In genomic region chr11:98307827-98308491, GRCh38 we compare ENCODE assay signal across 1 cellular context.
TF ChIP-seq lines count a peak whose summit lies in the region.

No MANE protein-coding gene starts in this region.

TF ChIP-seq in GM23338, 12 proteins besides CTCF, POLR2A, EP300 and RAD21 (continued from another document):
- TF ChIP-seq, protein P1, sequence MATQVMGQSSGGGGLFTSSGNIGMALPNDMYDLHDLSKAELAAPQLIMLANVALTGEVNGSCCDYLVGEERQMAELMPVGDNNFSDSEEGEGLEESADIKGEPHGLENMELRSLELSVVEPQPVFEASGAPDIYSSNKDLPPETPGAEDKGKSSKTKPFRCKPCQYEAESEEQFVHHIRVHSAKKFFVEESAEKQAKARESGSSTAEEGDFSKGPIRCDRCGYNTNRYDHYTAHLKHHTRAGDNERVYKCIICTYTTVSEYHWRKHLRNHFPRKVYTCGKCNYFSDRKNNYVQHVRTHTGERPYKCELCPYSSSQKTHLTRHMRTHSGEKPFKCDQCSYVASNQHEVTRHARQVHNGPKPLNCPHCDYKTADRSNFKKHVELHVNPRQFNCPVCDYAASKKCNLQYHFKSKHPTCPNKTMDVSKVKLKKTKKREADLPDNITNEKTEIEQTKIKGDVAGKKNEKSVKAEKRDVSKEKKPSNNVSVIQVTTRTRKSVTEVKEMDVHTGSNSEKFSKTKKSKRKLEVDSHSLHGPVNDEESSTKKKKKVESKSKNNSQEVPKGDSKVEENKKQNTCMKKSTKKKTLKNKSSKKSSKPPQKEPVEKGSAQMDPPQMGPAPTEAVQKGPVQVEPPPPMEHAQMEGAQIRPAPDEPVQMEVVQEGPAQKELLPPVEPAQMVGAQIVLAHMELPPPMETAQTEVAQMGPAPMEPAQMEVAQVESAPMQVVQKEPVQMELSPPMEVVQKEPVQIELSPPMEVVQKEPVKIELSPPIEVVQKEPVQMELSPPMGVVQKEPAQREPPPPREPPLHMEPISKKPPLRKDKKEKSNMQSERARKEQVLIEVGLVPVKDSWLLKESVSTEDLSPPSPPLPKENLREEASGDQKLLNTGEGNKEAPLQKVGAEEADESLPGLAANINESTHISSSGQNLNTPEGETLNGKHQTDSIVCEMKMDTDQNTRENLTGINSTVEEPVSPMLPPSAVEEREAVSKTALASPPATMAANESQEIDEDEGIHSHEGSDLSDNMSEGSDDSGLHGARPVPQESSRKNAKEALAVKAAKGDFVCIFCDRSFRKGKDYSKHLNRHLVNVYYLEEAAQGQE (IDR thresholded peaks at IDR 0.05; ENCODE audit: unreplicated experiment): no peak
- TF ChIP-seq JUNB (IDR thresholded peaks at IDR 0.05; ENCODE audit: unreplicated experiment) (no peak), ZNF331 (CRISPR knock-in tag; IDR thresholded peaks at IDR 0.05; ENCODE audit: low read depth) (no peak), NANOG (IDR thresholded peaks at IDR 0.05; ENCODE audit: borderline replicate concordance) (no peak)
- TF ChIP-seq, protein P2, sequence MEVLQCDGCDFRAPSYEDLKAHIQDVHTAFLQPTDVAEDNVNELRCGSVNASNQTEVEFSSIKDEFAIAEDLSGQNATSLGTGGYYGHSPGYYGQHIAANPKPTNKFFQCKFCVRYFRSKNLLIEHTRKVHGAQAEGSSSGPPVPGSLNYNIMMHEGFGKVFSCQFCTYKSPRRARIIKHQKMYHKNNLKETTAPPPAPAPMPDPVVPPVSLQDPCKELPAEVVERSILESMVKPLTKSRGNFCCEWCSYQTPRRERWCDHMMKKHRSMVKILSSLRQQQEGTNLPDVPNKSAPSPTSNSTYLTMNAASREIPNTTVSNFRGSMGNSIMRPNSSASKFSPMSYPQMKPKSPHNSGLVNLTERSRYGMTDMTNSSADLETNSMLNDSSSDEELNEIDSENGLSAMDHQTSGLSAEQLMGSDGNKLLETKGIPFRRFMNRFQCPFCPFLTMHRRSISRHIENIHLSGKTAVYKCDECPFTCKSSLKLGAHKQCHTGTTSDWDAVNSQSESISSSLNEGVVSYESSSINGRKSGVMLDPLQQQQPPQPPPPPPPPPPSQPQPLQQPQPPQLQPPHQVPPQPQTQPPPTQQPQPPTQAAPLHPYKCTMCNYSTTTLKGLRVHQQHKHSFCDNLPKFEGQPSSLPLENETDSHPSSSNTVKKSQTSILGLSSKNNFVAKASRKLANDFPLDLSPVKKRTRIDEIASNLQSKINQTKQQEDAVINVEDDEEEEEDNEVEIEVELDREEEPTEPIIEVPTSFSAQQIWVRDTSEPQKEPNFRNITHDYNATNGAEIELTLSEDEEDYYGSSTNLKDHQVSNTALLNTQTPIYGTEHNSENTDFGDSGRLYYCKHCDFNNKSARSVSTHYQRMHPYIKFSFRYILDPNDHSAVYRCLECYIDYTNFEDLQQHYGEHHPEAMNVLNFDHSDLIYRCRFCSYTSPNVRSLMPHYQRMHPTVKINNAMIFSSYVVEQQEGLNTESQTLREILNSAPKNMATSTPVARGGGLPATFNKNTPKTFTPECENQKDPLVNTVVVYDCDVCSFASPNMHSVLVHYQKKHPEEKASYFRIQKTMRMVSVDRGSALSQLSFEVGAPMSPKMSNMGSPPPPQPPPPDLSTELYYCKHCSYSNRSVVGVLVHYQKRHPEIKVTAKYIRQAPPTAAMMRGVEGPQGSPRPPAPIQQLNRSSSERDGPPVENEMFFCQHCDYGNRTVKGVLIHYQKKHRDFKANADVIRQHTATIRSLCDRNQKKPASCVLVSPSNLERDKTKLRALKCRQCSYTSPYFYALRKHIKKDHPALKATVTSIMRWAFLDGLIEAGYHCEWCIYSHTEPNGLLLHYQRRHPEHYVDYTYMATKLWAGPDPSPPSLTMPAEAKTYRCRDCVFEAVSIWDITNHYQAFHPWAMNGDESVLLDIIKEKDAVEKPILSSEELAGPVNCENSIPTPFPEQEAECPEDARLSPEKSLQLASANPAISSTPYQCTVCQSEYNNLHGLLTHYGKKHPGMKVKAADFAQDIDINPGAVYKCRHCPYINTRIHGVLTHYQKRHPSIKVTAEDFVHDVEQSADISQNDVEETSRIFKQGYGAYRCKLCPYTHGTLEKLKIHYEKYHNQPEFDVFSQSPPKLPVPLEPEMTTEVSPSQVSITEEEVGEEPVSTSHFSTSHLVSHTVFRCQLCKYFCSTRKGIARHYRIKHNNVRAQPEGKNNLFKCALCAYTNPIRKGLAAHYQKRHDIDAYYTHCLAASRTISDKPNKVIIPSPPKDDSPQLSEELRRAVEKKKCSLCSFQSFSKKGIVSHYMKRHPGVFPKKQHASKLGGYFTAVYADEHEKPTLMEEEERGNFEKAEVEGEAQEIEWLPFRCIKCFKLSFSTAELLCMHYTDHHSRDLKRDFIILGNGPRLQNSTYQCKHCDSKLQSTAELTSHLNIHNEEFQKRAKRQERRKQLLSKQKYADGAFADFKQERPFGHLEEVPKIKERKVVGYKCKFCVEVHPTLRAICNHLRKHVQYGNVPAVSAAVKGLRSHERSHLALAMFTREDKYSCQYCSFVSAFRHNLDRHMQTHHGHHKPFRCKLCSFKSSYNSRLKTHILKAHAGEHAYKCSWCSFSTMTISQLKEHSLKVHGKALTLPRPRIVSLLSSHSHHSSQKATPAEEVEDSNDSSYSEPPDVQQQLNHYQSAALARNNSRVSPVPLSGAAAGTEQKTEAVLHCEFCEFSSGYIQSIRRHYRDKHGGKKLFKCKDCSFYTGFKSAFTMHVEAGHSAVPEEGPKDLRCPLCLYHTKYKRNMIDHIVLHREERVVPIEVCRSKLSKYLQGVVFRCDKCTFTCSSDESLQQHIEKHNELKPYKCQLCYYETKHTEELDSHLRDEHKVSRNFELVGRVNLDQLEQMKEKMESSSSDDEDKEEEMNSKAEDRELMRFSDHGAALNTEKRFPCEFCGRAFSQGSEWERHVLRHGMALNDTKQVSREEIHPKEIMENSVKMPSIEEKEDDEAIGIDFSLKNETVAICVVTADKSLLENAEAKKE (CRISPR knock-in tag; IDR thresholded peaks at IDR 0.05): no peak
- TF ChIP-seq, protein P3, sequence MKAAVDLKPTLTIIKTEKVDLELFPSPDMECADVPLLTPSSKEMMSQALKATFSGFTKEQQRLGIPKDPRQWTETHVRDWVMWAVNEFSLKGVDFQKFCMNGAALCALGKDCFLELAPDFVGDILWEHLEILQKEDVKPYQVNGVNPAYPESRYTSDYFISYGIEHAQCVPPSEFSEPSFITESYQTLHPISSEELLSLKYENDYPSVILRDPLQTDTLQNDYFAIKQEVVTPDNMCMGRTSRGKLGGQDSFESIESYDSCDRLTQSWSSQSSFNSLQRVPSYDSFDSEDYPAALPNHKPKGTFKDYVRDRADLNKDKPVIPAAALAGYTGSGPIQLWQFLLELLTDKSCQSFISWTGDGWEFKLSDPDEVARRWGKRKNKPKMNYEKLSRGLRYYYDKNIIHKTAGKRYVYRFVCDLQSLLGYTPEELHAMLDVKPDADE (IDR thresholded peaks at IDR 0.05): no peak
